27 cellular contexts compared by ENCODE assay signal in genomic region chr3:138220242-138220641, GRCh38.
DNase-seq lines count a peak whose midpoint lies in the region; ATAC-seq and TF ChIP-seq lines count a peak whose summit lies in the region.
"Had no signal": no experiment of that assay in that cellular context is flagged by ENCODE, and none has a peak within 500 bp of the region (broad histone marks: within the 10 kb centered on the region; RNA-seq: fewer than 3 reads in every experiment).

No MANE protein-coding gene starts in this region.

- peak overlapping the region; percentile 55 for H3K27ac ChIP-seq in brain microvascular endothelial cell
- H3K27ac ChIP-seq: PC-9, SK-N-MC had no signal

- TF ChIP-seq CTCF in brain microvascular endothelial cell (IDR thresholded peaks at IDR 0.05; ENCODE audit: low read depth, low read length, missing control alignments) (no peak), GM20000 (IDR thresholded peaks at IDR 0.05; ENCODE audit: extremely low read depth, missing control alignments) (no peak)

- peaks cover 74% of the 10 kb centered on the region for H3K36me3 Mint-ChIP-seq in activated T-cell treated with anti-CD3 and anti-CD28 coated beads, Interleukin-2, amount 50 U/mL, for 24 hours (ENCODE audit: low read depth)
- H3K36me3 Mint-ChIP-seq in memory B cell: peaks cover 12% of the 10 kb centered on the region

- no peak for DNase-seq in activated T-cell treated with anti-CD3 and anti-CD28 coated beads, Interleukin-2, amount 50 U/mL, for 24 hours
- DNase-seq in activated T-cell treated with anti-CD3 and anti-CD28 coated beads for 4 hours (no peak), brain microvascular endothelial cell (no peak), memory B cell (ENCODE audit: low spot score in 2 of 2) (no peak), cerebellar nuclear complex (lab: John Stamatoyannopoulos, UW) (no peak), GM20000 (ENCODE audit: low spot score) (no peak)
- DNase-seq in activated CD4-positive, alpha-beta T cell treated with anti-CD3 and anti-CD28 coated beads, Interleukin-2, amount 50 U/mL, for 48 hours: no peak
- DNase-seq in NK-92 treated with Interleukin-12 subunit alpha and Interleukin-12 subunit beta, amount 100 ng/mL, for 24 hours (lab: John Stamatoyannopoulos, UW): no peak
- DNase-seq: 8988T, AML-193, C1 segment of cervical spinal cord, DMS53, GOT3, MV-4-11, NCI-H1105 treated with DMSO at 0.1 percent for 48 hours, NCI-H2081, NCI-H2171, NCI-H345, NCI-H524, NCI-H774, PC-9, RPMI8226, SHP77 treated with DMSO at 0.1 percent for 48 hours, SW 1271 had no signal

- peak overlapping the region; percentile 51 for H3K27ac Mint-ChIP-seq in activated T-cell treated with anti-CD3 and anti-CD28 coated beads, Interleukin-2, amount 50 U/mL, for 24 hours
- peak overlapping the region; percentile 37 for H3K27ac Mint-ChIP-seq in memory B cell

- H3K4me3 Mint-ChIP-seq in activated T-cell treated with anti-CD3 and anti-CD28 coated beads, Interleukin-2, amount 50 U/mL, for 24 hours: no peak overlapping the region
- no peak overlapping the region for H3K4me3 Mint-ChIP-seq in memory B cell
- H3K4me3 Mint-ChIP-seq: IgD-negative memory B cell had no signal

- peaks cover 59% of the 10 kb centered on the region for H3K4me1 Mint-ChIP-seq in activated T-cell treated with anti-CD3 and anti-CD28 coated beads, Interleukin-2, amount 50 U/mL, for 24 hours (ENCODE audit: low read depth)
- H3K4me1 Mint-ChIP-seq in memory B cell: peaks cover 19% of the 10 kb centered on the region

- H3K4me3 ChIP-seq in brain microvascular endothelial cell (ENCODE audit: low read depth, low read length): no peak overlapping the region
- H3K4me3 ChIP-seq: PC-9, SK-N-MC had no signal

- H3K9me3 Mint-ChIP-seq in activated T-cell treated with anti-CD3 and anti-CD28 coated beads, Interleukin-2, amount 50 U/mL, for 24 hours: no peaks in the 10 kb centered on the region
- no peaks in the 10 kb centered on the region for H3K9me3 Mint-ChIP-seq in memory B cell
- H3K9me3 Mint-ChIP-seq: IgD-negative memory B cell had no signal

- in situ Hi-C loops in brain microvascular endothelial cell (cut with HindIII; ENCODE audit: low pct_ligation_motif_present, low sequenced_read_pairs): no loop called here

- H3K36me3 ChIP-seq in brain microvascular endothelial cell (replicated peaks): peaks cover 19% of the 10 kb centered on the region

- H3K27me3 ChIP-seq in brain microvascular endothelial cell (replicated peaks): no peaks in the 10 kb centered on the region

- H3K27me3 Mint-ChIP-seq in activated T-cell treated with anti-CD3 and anti-CD28 coated beads, Interleukin-2, amount 50 U/mL, for 24 hours: no peaks in the 10 kb centered on the region
- no peaks in the 10 kb centered on the region for H3K27me3 Mint-ChIP-seq in memory B cell
- H3K27me3 Mint-ChIP-seq: IgD-negative memory B cell had no signal

- ATAC-seq in memory B cell (ENCODE audit: low read depth): no peak
- ATAC-seq: HCT116 had no signal
